In genomic region chr7:127609297-127609696, GRCh38 we compare ENCODE assay signal across 39 cellular contexts. TPM values are rescaled to one million over a fixed set of nuclear protein-coding genes. Genes with fewer than 3 reads are reported as not detected.
"Had no signal": no experiment of that assay in that cellular context is flagged by ENCODE, and none has a peak within 500 bp of the region (broad histone marks: within the 10 kb centered on the region; RNA-seq: fewer than 3 reads in every experiment).

No MANE protein-coding gene starts in this region.

- H3K4me3 Mint-ChIP-seq: activated CD4-positive, alpha-beta memory T cell treated with anti-CD3 and anti-CD28 coated beads, Interleukin-2, amount 10 ng/mL, durations not matched to agents 7 days and 5 days; activated CD4-positive, alpha-beta T cell treated with anti-CD3 and anti-CD28 coated beads for 36 hours; activated CD4-positive, alpha-beta T cell treated with anti-CD3 and anti-CD28 coated beads, Interleukin-2, amount 10 ng/mL, durations not matched to agents 7 days and 5 days; activated CD8-positive, alpha-beta memory T cell treated with anti-CD3 and anti-CD28 coated beads, Interleukin-2, amount 10 ng/mL, durations not matched to agents 7 days and 5 days; activated CD8-positive, alpha-beta T cell treated with anti-CD3 and anti-CD28 coated beads, Interleukin-2, amount 10 ng/mL, durations not matched to agents 7 days and 5 days; activated naive CD4-positive, alpha-beta T cell treated with anti-CD3 and anti-CD28 coated beads, Interleukin-2, amount 10 ng/mL, durations not matched to agents 7 days and 5 days; activated naive CD4-positive, alpha-beta T cell treated with anti-CD3 and anti-CD28 coated beads, Interleukin-2, amount 50 U/mL, for 24 hours; activated naive CD8-positive, alpha-beta T cell; activated naive CD8-positive, alpha-beta T cell treated with anti-CD3 and anti-CD28 coated beads, Interleukin-2, amount 10 ng/mL, durations not matched to agents 7 days and 5 days; activated naive CD8-positive, alpha-beta T cell treated with anti-CD3 and anti-CD28 coated beads, Interleukin-2, amount 50 U/mL, for 24 hours; activated T-cell treated with anti-CD3 and anti-CD28 coated beads, Interleukin-2, amount 50 U/mL, for 24 hours; brain; central memory CD8-positive, alpha-beta T cell; T-helper 1 cell treated with Interleukin-12 subunit alpha and Interleukin-12 subunit beta and Interleukin-4 antibody, amounts not matched to agents 30 μg/mL and 1 μg/mL, for 36 hours; T-helper 2 cell treated with Interferon-gamma antibody and Interleukin-4, amounts not matched to agents 5 μg/mL and 100 μg/mL, for 36 hours had no signal

- H3K27me3 Mint-ChIP-seq: activated CD8-positive, alpha-beta memory T cell treated with anti-CD3 and anti-CD28 coated beads, Interleukin-2, amount 10 ng/mL, durations not matched to agents 7 days and 5 days had no signal

- H3K9me3 Mint-ChIP-seq: activated CD4-positive, alpha-beta memory T cell treated with anti-CD3 and anti-CD28 coated beads, Interleukin-2, amount 10 ng/mL, durations not matched to agents 7 days and 5 days; activated naive CD4-positive, alpha-beta T cell treated with anti-CD3 and anti-CD28 coated beads, Interleukin-2, amount 10 ng/mL, durations not matched to agents 7 days and 5 days; activated naive CD4-positive, alpha-beta T cell treated with anti-CD3 and anti-CD28 coated beads, Interleukin-2, amount 50 U/mL, for 24 hours; activated naive CD8-positive, alpha-beta T cell treated with anti-CD3 and anti-CD28 coated beads, Interleukin-2, amount 10 ng/mL, durations not matched to agents 7 days and 5 days; activated naive CD8-positive, alpha-beta T cell treated with anti-CD3 and anti-CD28 coated beads, Interleukin-2, amount 50 U/mL, for 24 hours; activated T-cell treated with anti-CD3 and anti-CD28 coated beads, Interleukin-2, amount 50 U/mL, for 24 hours; activated T-helper 2 cell treated with anti-CD3 and anti-CD28 coated beads, Interferon-gamma antibody, Interleukin-2, Interleukin-4, amounts not matched to agents 10 μg/mL and 5 μg/mL and 100 μg/mL, durations not matched to agents 14 hours and 24 hours and 36 hours; central memory CD8-positive, alpha-beta T cell; T-helper 1 cell treated with Interleukin-12 subunit alpha and Interleukin-12 subunit beta and Interleukin-4 antibody, amounts not matched to agents 30 μg/mL and 1 μg/mL, for 36 hours; T-helper 2 cell treated with Interferon-gamma antibody and Interleukin-4, amounts not matched to agents 5 μg/mL and 100 μg/mL, for 36 hours had no signal

- H3K4me1 ChIP-seq: ascending aorta had no signal

- H3K27ac Mint-ChIP-seq: activated CD4-positive, alpha-beta memory T cell treated with anti-CD3 and anti-CD28 coated beads, Interleukin-2, amount 10 ng/mL, durations not matched to agents 7 days and 5 days; activated CD4-positive, alpha-beta T cell treated with anti-CD3 and anti-CD28 coated beads for 36 hours; activated CD4-positive, alpha-beta T cell treated with anti-CD3 and anti-CD28 coated beads, Interleukin-2, amount 10 ng/mL, durations not matched to agents 7 days and 5 days; activated CD8-positive, alpha-beta memory T cell treated with anti-CD3 and anti-CD28 coated beads, Interleukin-2, amount 10 ng/mL, durations not matched to agents 7 days and 5 days; activated CD8-positive, alpha-beta T cell treated with anti-CD3 and anti-CD28 coated beads, Interleukin-2, amount 10 ng/mL, durations not matched to agents 7 days and 5 days; activated naive CD4-positive, alpha-beta T cell treated with anti-CD3 and anti-CD28 coated beads, Interleukin-2, amount 10 ng/mL, durations not matched to agents 7 days and 5 days; activated naive CD4-positive, alpha-beta T cell treated with anti-CD3 and anti-CD28 coated beads, Interleukin-2, amount 50 U/mL, for 24 hours; activated naive CD8-positive, alpha-beta T cell; activated naive CD8-positive, alpha-beta T cell treated with anti-CD3 and anti-CD28 coated beads, Interleukin-2, amount 10 ng/mL, durations not matched to agents 7 days and 5 days; activated naive CD8-positive, alpha-beta T cell treated with anti-CD3 and anti-CD28 coated beads, Interleukin-2, amount 50 U/mL, for 24 hours; activated T-cell treated with anti-CD3 and anti-CD28 coated beads, Interleukin-2, amount 50 U/mL, for 24 hours; activated T-helper 2 cell treated with anti-CD3 and anti-CD28 coated beads, Interferon-gamma antibody, Interleukin-2, Interleukin-4, amounts not matched to agents 10 μg/mL and 5 μg/mL and 100 μg/mL, durations not matched to agents 14 hours and 24 hours and 36 hours; brain; T-helper 1 cell treated with Interleukin-12 subunit alpha and Interleukin-12 subunit beta and Interleukin-4 antibody, amounts not matched to agents 30 μg/mL and 1 μg/mL, for 36 hours; T-helper 2 cell treated with Interferon-gamma antibody and Interleukin-4, amounts not matched to agents 5 μg/mL and 100 μg/mL, for 36 hours had no signal

- H3K36me3 Mint-ChIP-seq: activated CD8-positive, alpha-beta memory T cell treated with anti-CD3 and anti-CD28 coated beads, Interleukin-2, amount 10 ng/mL, durations not matched to agents 7 days and 5 days; activated naive CD4-positive, alpha-beta T cell treated with anti-CD3 and anti-CD28 coated beads, Interleukin-2, amount 10 ng/mL, durations not matched to agents 7 days and 5 days; activated naive CD4-positive, alpha-beta T cell treated with anti-CD3 and anti-CD28 coated beads, Interleukin-2, amount 50 U/mL, for 24 hours; activated naive CD8-positive, alpha-beta T cell; activated naive CD8-positive, alpha-beta T cell treated with anti-CD3 and anti-CD28 coated beads, Interleukin-2, amount 10 ng/mL, durations not matched to agents 7 days and 5 days; brain had no signal

- H3K36me3 ChIP-seq: ascending aorta, cardiac muscle cell had no signal

- H3K4me3 ChIP-seq: ascending aorta, cardiac muscle cell had no signal

- ATAC-seq: activated CD4-positive, alpha-beta T cell treated with anti-CD3 and anti-CD28 coated beads for 36 hours; activated CD4-positive, CD25-positive, alpha-beta regulatory T cell treated with anti-CD3 and anti-CD28 coated beads, Interleukin-2, amount 50 U/mL, for 24 hours; activated CD8-positive, alpha-beta memory T cell treated with anti-CD3 and anti-CD28 coated beads, Interleukin-2, amount 10 ng/mL, durations not matched to agents 7 days and 5 days; activated CD8-positive, alpha-beta T cell treated with anti-CD3 and anti-CD28 coated beads, Interleukin-2, amount 10 ng/mL, durations not matched to agents 7 days and 5 days; activated naive CD8-positive, alpha-beta T cell treated with anti-CD3 and anti-CD28 coated beads, Interleukin-2, amount 50 U/mL, for 24 hours had no signal

- H3K27ac ChIP-seq: ascending aorta, cardiac muscle cell, VCaP had no signal

- H3K27me3 ChIP-seq: ascending aorta had no signal

- H3K4me1 Mint-ChIP-seq: activated CD4-positive, alpha-beta memory T cell treated with anti-CD3 and anti-CD28 coated beads, Interleukin-2, amount 10 ng/mL, durations not matched to agents 7 days and 5 days; activated CD4-positive, alpha-beta T cell treated with anti-CD3 and anti-CD28 coated beads for 36 hours; activated CD4-positive, alpha-beta T cell treated with anti-CD3 and anti-CD28 coated beads, Interleukin-2, amount 10 ng/mL, durations not matched to agents 7 days and 5 days; activated CD8-positive, alpha-beta memory T cell treated with anti-CD3 and anti-CD28 coated beads, Interleukin-2, amount 10 ng/mL, durations not matched to agents 7 days and 5 days; activated naive CD4-positive, alpha-beta T cell treated with anti-CD3 and anti-CD28 coated beads, Interleukin-2, amount 10 ng/mL, durations not matched to agents 7 days and 5 days; activated naive CD4-positive, alpha-beta T cell treated with anti-CD3 and anti-CD28 coated beads, Interleukin-2, amount 50 U/mL, for 24 hours; activated naive CD8-positive, alpha-beta T cell treated with anti-CD3 and anti-CD28 coated beads, Interleukin-2, amount 10 ng/mL, durations not matched to agents 7 days and 5 days; activated naive CD8-positive, alpha-beta T cell treated with anti-CD3 and anti-CD28 coated beads, Interleukin-2, amount 50 U/mL, for 24 hours; brain; central memory CD8-positive, alpha-beta T cell had no signal

- DNase-seq: activated CD4-positive, alpha-beta memory T cell treated with anti-CD3 and anti-CD28 coated beads, Interleukin-2, amount 10 ng/mL, durations not matched to agents 7 days and 5 days; activated CD4-positive, alpha-beta T cell treated with anti-CD3 and anti-CD28 coated beads for 1 hour; activated CD4-positive, alpha-beta T cell treated with anti-CD3 and anti-CD28 coated beads for 36 hours; activated CD4-positive, alpha-beta T cell treated with anti-CD3 and anti-CD28 coated beads for 48 hours; activated CD4-positive, alpha-beta T cell treated with anti-CD3 and anti-CD28 coated beads, Interleukin-2, amount 10 ng/mL, durations not matched to agents 7 days and 5 days; activated CD4-positive, alpha-beta T cell treated with anti-CD3 and anti-CD28 coated beads, Interleukin-2, amount 50 U/mL, for 48 hours; activated CD4-positive, CD25-positive, alpha-beta regulatory T cell; activated CD8-positive, alpha-beta memory T cell treated with anti-CD3 and anti-CD28 coated beads for 24 hours; activated CD8-positive, alpha-beta memory T cell treated with anti-CD3 and anti-CD28 coated beads, Interleukin-2, amount 50 U/mL, for 48 hours; activated CD8-positive, alpha-beta T cell treated with anti-CD3 and anti-CD28 coated beads, Interleukin-2, amount 10 ng/mL, durations not matched to agents 7 days and 5 days; activated effector memory CD4-positive, alpha-beta T cell treated with Interleukin-2 at 50 U/mL for 16 hours; activated gamma-delta T cell; activated naive CD4-positive, alpha-beta T cell treated with anti-CD3 and anti-CD28 coated beads, Interleukin-2, amount 10 ng/mL, durations not matched to agents 7 days and 5 days; activated naive CD4-positive, alpha-beta T cell treated with Interleukin-2 at 50 U/mL for 16 hours; activated naive CD8-positive, alpha-beta T cell treated with anti-CD3 and anti-CD28 coated beads, Interleukin-2, amount 10 ng/mL, durations not matched to agents 7 days and 5 days; activated naive CD8-positive, alpha-beta T cell treated with anti-CD3 and anti-CD28 coated beads, Interleukin-2, amount 50 U/mL, for 24 hours; activated T-cell treated with anti-CD3 and anti-CD28 coated beads, Interleukin-2, amount 50 U/mL, for 24 hours; activated T-cell treated with anti-CD3 and anti-CD28 coated beads, Interleukin-2, amount 50 U/mL, for 48 hours; amygdala; anterior cingulate cortex; caudate nucleus; cerebellar nuclear complex; T-helper 2 cell; T-helper 9 cell had no signal

RNA-seq across cellular contexts. Expression of gene PAX4, which starts 8.6 kb away (rescaled TPM):
- total RNA-seq: activated CD4-positive, alpha-beta memory T cell treated with anti-CD3 and anti-CD28 coated beads, Interleukin-2, amount 10 ng/mL, durations not matched to agents 7 days and 5 days; activated CD4-positive, alpha-beta T cell treated with anti-CD3 and anti-CD28 coated beads for 36 hours; activated CD4-positive, alpha-beta T cell treated with anti-CD3 and anti-CD28 coated beads, Interleukin-2, amount 10 ng/mL, durations not matched to agents 7 days and 5 days; activated CD8-positive, alpha-beta memory T cell treated with anti-CD3 and anti-CD28 coated beads, Interleukin-2, amount 10 ng/mL, durations not matched to agents 7 days and 5 days; activated CD8-positive, alpha-beta T cell treated with anti-CD3 and anti-CD28 coated beads, Interleukin-2, amount 10 ng/mL, durations not matched to agents 7 days and 5 days; activated naive CD8-positive, alpha-beta T cell treated with anti-CD3 and anti-CD28 coated beads, Interleukin-2, amount 10 ng/mL, durations not matched to agents 7 days and 5 days; activated T-helper 2 cell treated with anti-CD3 and anti-CD28 coated beads, Interferon-gamma antibody, Interleukin-2, Interleukin-4, amounts not matched to agents 10 μg/mL and 5 μg/mL and 100 μg/mL, durations not matched to agents 14 hours and 24 hours and 36 hours; ascending aorta; bronchial epithelial cell; cardiac muscle cell; chondrocyte had no signal
- polyA plus RNA-seq: adipose tissue, cardiac muscle cell had no signal

RNA-seq across cellular contexts. Expression of gene FSCN3, which starts 15.8 kb away (rescaled TPM):
- total RNA-seq: ascending aorta, chondrocyte had no signal
